8 cellular contexts compared by ENCODE assay signal in the genomic region with DNA sequence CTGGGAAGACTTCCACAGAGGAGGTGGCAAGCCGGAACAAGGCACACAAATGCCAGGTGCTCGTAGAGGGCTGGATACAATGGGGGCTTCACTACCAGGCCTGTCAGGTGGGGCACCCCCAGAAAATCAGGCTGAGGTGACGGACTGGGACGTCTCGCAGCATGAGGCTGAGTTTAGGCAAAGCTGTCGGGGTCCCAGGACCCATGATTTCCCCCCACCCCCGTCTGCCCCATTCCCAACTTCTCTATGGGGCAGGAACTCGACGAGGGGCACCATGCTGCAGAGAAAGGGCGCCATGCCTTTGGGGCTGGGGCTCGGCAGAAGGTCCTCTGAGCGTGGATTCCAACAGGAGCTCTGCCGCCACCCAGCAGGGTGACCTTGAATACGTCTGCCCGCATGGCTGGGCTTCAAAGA.
DNase-seq lines count a peak whose midpoint lies in the region; ATAC-seq, FAIRE-seq and TF ChIP-seq lines count a peak whose summit lies in the region.

No MANE protein-coding gene starts in this region.

- no peak for TF ChIP-seq CTCF in GM12875 (IDR thresholded peaks at IDR 0.05; ENCODE audit: borderline replicate concordance, insufficient read depth, low read depth, low read length)
- TF ChIP-seq CTCF in fibroblast of lung (conservative IDR thresholded peaks at IDR 0.05 in 1 of 2, IDR thresholded peaks at IDR 0.05 in 1 of 2; ENCODE audit: low read depth in 1 of 2, low read length in 2 of 2), result no peak
- no peak for TF ChIP-seq CTCF in sigmoid colon (IDR thresholded peaks at IDR 0.05)

- H3K27ac ChIP-seq in SJCRH30, result peak overlapping the region; percentile 94
- H3K27ac ChIP-seq in fibroblast of lung (ENCODE audit: insufficient read depth, low read length), result no peak overlapping the region
- H3K27ac ChIP-seq in sigmoid colon, result peak overlapping the region; percentile 80 to 85 (median 82)

- DNase-seq in SJCRH30, result no peak
- DNase-seq in fibroblast of lung (ENCODE audit: low read depth in 2 of 2), result no peak
- no peak for DNase-seq in sigmoid colon
- no peak for DNase-seq in H54 (ENCODE audit: insufficient read length, low spot score)
- DNase-seq in NCI-H1930 (lab: John Stamatoyannopoulos, UW), result no peak
- DNase-seq in inferior parietal cortex (ENCODE audit: extremely low spot score), result no peak

- H3K4me1 ChIP-seq in SJCRH30 (peaks cover 9% of the 10 kb centered on the region), fibroblast of lung (ENCODE audit: control insufficient read depth, extremely low read depth, insufficient read depth, low read length) (no peaks in the 10 kb centered on the region), sigmoid colon (peaks cover 0 to 18% (median 16%) of the 10 kb centered on the region in 4 donors)

- no peak for TF ChIP-seq POLR2A in sigmoid colon (IDR thresholded peaks at IDR 0.05)
- TF ChIP-seq POLR2A in H54 (IDR thresholded peaks at IDR 0.05; ENCODE audit: low read depth, low read length), result no peak

- FAIRE-seq in H54 (lab: Jason Lieb, UNC), result no peak

- no peaks in the 10 kb centered on the region for H4K20me1 ChIP-seq in fibroblast of lung (ENCODE audit: control insufficient read depth, extremely low read depth, insufficient read depth, low read length)

- no peaks in the 10 kb centered on the region for H3K79me2 ChIP-seq in fibroblast of lung (ENCODE audit: control insufficient read depth, insufficient read depth, low read length)

- no peak overlapping the region for H2AFZ ChIP-seq in fibroblast of lung (ENCODE audit: low read length)

- H3K4me2 ChIP-seq in fibroblast of lung (ENCODE audit: extremely low read depth, insufficient read depth, low read length), result peak overlapping the region; percentile 79

- TF ChIP-seq EP300 in sigmoid colon (IDR thresholded peaks at IDR 0.05), result no peak

- peaks cover 3% of the 10 kb centered on the region; the same call in 1 of the 2 replicates for H3K9me3 ChIP-seq in SJCRH30 (replicated peaks)
- no peaks in the 10 kb centered on the region for H3K9me3 ChIP-seq in fibroblast of lung (ENCODE audit: control insufficient read depth, insufficient read depth, low read depth, low read length)
- H3K9me3 ChIP-seq in sigmoid colon, result no peaks in the 10 kb centered on the region

- intact Hi-C loops in sigmoid colon (cut with DNase I), result loop anchor here (2.0 to 5.0 kb wide), 5 partner anchors 65 to 288 kb away; no protein-coding TSS in a partner anchor

- WGBS in sigmoid colon, 2 donors, result 75 to 78% methylated on average over 15 of the region's 15 CpGs

- peak overlapping the region; percentile 63 for H3K9ac ChIP-seq in fibroblast of lung (ENCODE audit: insufficient read depth, low read length)

- no peaks in the 10 kb centered on the region; the same call in 1 of the 2 replicates for H3K27me3 ChIP-seq in SJCRH30
- peaks cover 17% of the 10 kb centered on the region for H3K27me3 ChIP-seq in fibroblast of lung (ENCODE audit: control insufficient read depth, insufficient read depth, low read length)
- H3K27me3 ChIP-seq in sigmoid colon, result no peaks in the 10 kb centered on the region

- no peaks in the 10 kb centered on the region for H3K36me3 ChIP-seq in SJCRH30
- no peaks in the 10 kb centered on the region for H3K36me3 ChIP-seq in fibroblast of lung (ENCODE audit: control insufficient read depth, insufficient read depth, low read length)
- H3K36me3 ChIP-seq in sigmoid colon, result no peaks in the 10 kb centered on the region

- peak overlapping the region; percentile 53 for H3K4me3 ChIP-seq in GM12875 (ENCODE audit: low read depth, low read length)
- H3K4me3 ChIP-seq in SJCRH30, result peak overlapping the region; percentile 58
- peak overlapping the region in 1 of 4 experiments; percentile 49 for H3K4me3 ChIP-seq in fibroblast of lung (replicated peaks in 1 of 4; ENCODE audit: control extremely low read depth in 1 of 4, insufficient read depth in 1 of 4, low read depth in 3 of 4, low read length in 4 of 4)
- H3K4me3 ChIP-seq in sigmoid colon, result peak overlapping the region; percentile 37 to 64 (median 56)

- ATAC-seq in HG02870 (IDR thresholded peaks at IDR 0.05; ENCODE audit: unreplicated experiment), result no peak
